9 cellular contexts compared by ENCODE assay signal in genomic region chrX:41441934-41442823, GRCh38. TPM values are rescaled to one million over a fixed set of nuclear protein-coding genes. Genes with fewer than 3 reads are reported as not detected.
DNase-seq lines count a peak whose midpoint lies in the region; ATAC-seq and TF ChIP-seq lines count a peak whose summit lies in the region.
"Had no signal": no experiment of that assay in that cellular context is flagged by ENCODE, and none has a peak within 500 bp of the region (broad histone marks: within the 10 kb centered on the region; RNA-seq: fewer than 3 reads in every experiment).

No MANE protein-coding gene starts in this region.

- in situ Hi-C loops in ACHN (cut with HindIII; ENCODE audit: low pct_ligation_motif_present, low pct_unique_long_range_greater_than_20kb, low sequenced_read_pairs): no loop called here

- DNase-seq in ACHN (peak; percentile 86), NCI-H526 treated with DMSO at 0.1 percent for 48 hours (lab: John Stamatoyannopoulos, UW) (peak; percentile 16), epithelial cell of esophagus (ENCODE audit: low read depth) (peak; percentile 82), mucosa of gallbladder (ENCODE audit: low spot score) (peak; percentile 80)
- DNase-seq in activated CD8-positive, alpha-beta memory T cell treated with anti-CD3 and anti-CD28 coated beads, Interleukin-2, amount 50 U/mL, for 24 hours (ENCODE audit: extremely low read depth): peak; percentile 33
- DNase-seq in stimulated activated CD8-positive, alpha-beta memory T cell treated with anti-CD3 and anti-CD28 coated beads, Interleukin-7, amount 100 ng/mL, for 1 hour (ENCODE audit: low read depth in 2 of 2): peak; percentile 63 to 74

- peak overlapping the region; percentile 16 for H3K4me3 ChIP-seq in epithelial cell of esophagus (ENCODE audit: low read length)

- peak; percentile 74 for ATAC-seq in GM18519 (IDR thresholded peaks at IDR 0.05; ENCODE audit: low FRiP score, unreplicated experiment)
- peak; percentile 85 for ATAC-seq in HG03045 (IDR thresholded peaks at IDR 0.05; ENCODE audit: unreplicated experiment)

- peak; percentile 35 for TF ChIP-seq CTCF in epithelial cell of esophagus (IDR thresholded peaks at IDR 0.05; ENCODE audit: insufficient read depth, low read depth, low read length, missing control alignments)

RNA-seq across cellular contexts. Expression of gene NYX, which starts 5.0 kb away (rescaled TPM):
- total RNA-seq in mucosa of gallbladder: not detected
- total RNA-seq: activated CD8-positive, alpha-beta memory T cell treated with anti-CD3 and anti-CD28 coated beads for 36 hours had no signal

Comparison
In these comparisons a context has a peak if more than half of its experiments do, and no peak if none do; other contexts are left out.
1. Peak in every context shown above with its lines: DNase-seq, ATAC-seq and H3K4me3 ChIP-seq.
2. DNase-seq: peak in every context shown above with its lines; median percentile 86 in ACHN; 82 in epithelial cell of esophagus; 80 in mucosa of gallbladder; 68 in stimulated activated CD8-positive, alpha-beta memory T cell treated with anti-CD3 and anti-CD28 coated beads, Interleukin-7, amount 100 ng/mL, for 1 hour; 33 in activated CD8-positive, alpha-beta memory T cell treated with anti-CD3 and anti-CD28 coated beads, Interleukin-2, amount 50 U/mL, for 24 hours; 16 in NCI-H526 treated with DMSO at 0.1 percent for 48 hours.